Comparison of ENCODE assay signal across 8 cellular contexts in the genomic region with DNA sequence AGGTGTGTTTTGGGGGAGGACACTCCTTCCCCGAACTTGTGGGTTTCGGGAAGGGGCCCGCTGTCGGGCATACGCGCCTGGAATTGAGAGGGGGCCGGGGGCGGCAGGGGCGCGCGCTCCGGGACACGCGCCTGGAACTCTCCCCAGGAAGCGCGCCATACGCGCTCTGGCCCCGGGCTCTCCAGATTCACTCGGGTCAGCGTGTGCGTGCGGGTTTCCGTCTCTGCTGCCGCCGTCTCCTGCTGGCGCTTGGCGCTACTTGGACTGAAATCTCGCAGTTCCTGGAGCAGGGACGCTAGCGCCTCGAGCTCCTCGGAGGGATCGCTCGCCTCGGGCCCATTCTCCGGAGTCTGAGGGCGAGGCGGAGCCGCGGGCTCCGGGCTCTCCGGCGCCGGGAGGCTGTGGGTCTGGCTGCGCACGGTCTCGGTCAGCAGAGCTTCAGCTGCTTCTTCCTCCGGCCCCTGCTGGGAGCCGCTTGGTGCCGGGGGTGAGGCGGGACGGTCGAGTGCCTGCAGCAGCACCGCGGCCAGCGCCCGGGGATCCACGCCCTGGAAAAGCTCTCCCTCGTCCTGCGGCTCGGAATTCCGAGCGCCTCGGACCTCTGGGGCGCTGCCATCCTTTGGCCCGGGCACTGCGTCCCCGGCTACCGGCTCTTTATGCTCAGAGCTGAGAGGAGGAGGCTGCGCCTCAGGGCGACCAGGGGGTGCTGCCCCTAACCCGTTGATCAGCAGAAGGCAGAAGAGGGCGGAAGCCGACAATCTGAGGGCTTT. TPM values are rescaled to one million over a fixed set of nuclear protein-coding genes. Genes with fewer than 3 reads are reported as not detected.
DNase-seq lines count a peak whose midpoint lies in the region; ATAC-seq and TF ChIP-seq lines count a peak whose summit lies in the region.

No MANE protein-coding gene starts in this region.

- H3K4me3 Mint-ChIP-seq in WTC11: peak overlapping the region; percentile 81
- peak overlapping the region; percentile 65 for H3K4me3 Mint-ChIP-seq in stimulated activated memory B cell treated with anti-CD40 and anti-IgM and Interleukin-4, amounts not matched to agents 10 μg/mL and 1 μg/mL and 100 μg/mL, for 72 hours

- in situ Hi-C loops in GM23248 (cut with MboI): no loop called here

- peaks cover 68% of the 10 kb centered on the region for H3K4me1 Mint-ChIP-seq in WTC11
- peaks cover 50% of the 10 kb centered on the region for H3K4me1 Mint-ChIP-seq in stimulated activated memory B cell treated with anti-CD40 and anti-IgM and Interleukin-4, amounts not matched to agents 10 μg/mL and 1 μg/mL and 100 μg/mL, for 72 hours

- H4K20me1 ChIP-seq in GM23248 (ENCODE audit: insufficient read depth): no peaks in the 10 kb centered on the region

- CTCF ChIA-PET in WTC11 (lab: Charles Lee): interaction anchor here (0.7 to 9.0 kb wide), 10 partner anchors 8 to 119 kb away, joined by 3 to 103 read pairs (median 4); a partner anchor contains a TSS

- ATAC-seq in WTC11 (peak; percentile 1; the same call in 1 of the 2 replicates), GM21717 (IDR thresholded peaks at IDR 0.05; ENCODE audit: unreplicated experiment) (no peak)
- ATAC-seq in stimulated activated memory B cell treated with anti-CD40 and anti-IgM and Interleukin-4, amounts not matched to agents 10 μg/mL and 1 μg/mL and 100 μg/mL, for 72 hours: no peak

- H3K4me1 ChIP-seq in GM23248 (ENCODE audit: insufficient read depth): 0 out of 2 replicates have a peak, but pooled peaks cover 8% of the 10 kb centered on the region

- POLR2A ChIA-PET in WTC11 (lab: Charles Lee): interaction anchor here (0.5 to 2.4 kb wide), 3 partner anchors 10 to 51 kb away, joined by 4 to 14 read pairs (median 5); no protein-coding TSS in a partner anchor

- peak overlapping the region; percentile 49 for H3K4me2 ChIP-seq in GM23248 (ENCODE audit: unreplicated experiment)

- no peak overlapping the region for H3K27ac ChIP-seq in GM23248

- 1 to 2% methylated on average over 64 to 69 of the region's 75 CpGs for WGBS in GM23248 (ENCODE audit: low coverage in 1 of 2, low lambda C conversion rate in 2 of 2, missing lambda C conversion rate in 2 of 2), 2 experiments

- H3K9me3 Mint-ChIP-seq in WTC11: no peaks in the 10 kb centered on the region
- no peaks in the 10 kb centered on the region for H3K9me3 Mint-ChIP-seq in stimulated activated memory B cell treated with anti-CD40 and anti-IgM and Interleukin-4, amounts not matched to agents 10 μg/mL and 1 μg/mL and 100 μg/mL, for 72 hours

- peaks cover 2% of the 10 kb centered on the region; the same call in 1 of the 2 replicates for H3K36me3 Mint-ChIP-seq in WTC11
- peaks cover 30% of the 10 kb centered on the region for H3K36me3 Mint-ChIP-seq in stimulated activated memory B cell treated with anti-CD40 and anti-IgM and Interleukin-4, amounts not matched to agents 10 μg/mL and 1 μg/mL and 100 μg/mL, for 72 hours

- no peaks in the 10 kb centered on the region for H3K36me3 ChIP-seq in GM23248 (ENCODE audit: low read depth)

- H3K27me3 Mint-ChIP-seq in WTC11 (ENCODE audit: low read depth): peaks cover 57% of the 10 kb centered on the region
- peaks cover 59% of the 10 kb centered on the region for H3K27me3 Mint-ChIP-seq in stimulated activated memory B cell treated with anti-CD40 and anti-IgM and Interleukin-4, amounts not matched to agents 10 μg/mL and 1 μg/mL and 100 μg/mL, for 72 hours

- 0 out of 2 replicates have a peak, but pooled peaks cover 11% of the 10 kb centered on the region for H3K27me3 ChIP-seq in GM23248 (replicated peaks; ENCODE audit: insufficient read depth)

- H2AFZ ChIP-seq in GM23248: no peak overlapping the region

- no peaks in the 10 kb centered on the region for H3K9me2 ChIP-seq in GM23248 (ENCODE audit: insufficient read depth)

- no peak overlapping the region for H3K9ac ChIP-seq in GM23248

- H3F3A ChIP-seq in GM23248 (ENCODE audit: insufficient read depth): peaks cover 13% of the 10 kb centered on the region

- TF ChIP-seq CTCF in WTC11 (IDR thresholded peaks at IDR 0.05): no peak

- no peak overlapping the region for H3K27ac Mint-ChIP-seq in WTC11
- no peak overlapping the region for H3K27ac Mint-ChIP-seq in stimulated activated memory B cell treated with anti-CD40 and anti-IgM and Interleukin-4, amounts not matched to agents 10 μg/mL and 1 μg/mL and 100 μg/mL, for 72 hours

- peak overlapping the region; percentile 48 for H3K4me3 ChIP-seq in GM23248

- DNase-seq in A172 (ENCODE audit: low spot score): peak; percentile 62
- DNase-seq in GM23248: peak; percentile 86
- peak; percentile 79 for DNase-seq in WTC11 (ENCODE audit: low spot score)
- DNase-seq in hepatic stellate cell (ENCODE audit: low spot score): peak; percentile 71
- no peak for DNase-seq in stimulated activated naive CD4-positive, alpha-beta T cell treated with Interleukin-2 at 50 U/mL for 16 hours (lab: John Stamatoyannopoulos, UW)
- DNase-seq in KG1 (lab: John Stamatoyannopoulos, UW): no peak

- H3K79me2 ChIP-seq in GM23248 (ENCODE audit: insufficient read depth): no peaks in the 10 kb centered on the region

- no peaks in the 10 kb centered on the region for H3K9me3 ChIP-seq in GM23248 (ENCODE audit: low read depth)

TF ChIP-seq in WTC11, 78 proteins besides CTCF, POLR2A, EP300 and RAD21 (continues in another document):
- TF ChIP-seq, protein P1, sequence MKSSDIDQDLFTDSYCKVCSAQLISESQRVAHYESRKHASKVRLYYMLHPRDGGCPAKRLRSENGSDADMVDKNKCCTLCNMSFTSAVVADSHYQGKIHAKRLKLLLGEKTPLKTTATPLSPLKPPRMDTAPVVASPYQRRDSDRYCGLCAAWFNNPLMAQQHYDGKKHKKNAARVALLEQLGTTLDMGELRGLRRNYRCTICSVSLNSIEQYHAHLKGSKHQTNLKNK (CRISPR knock-in tag; IDR thresholded peaks at IDR 0.05): no peak
- TF ChIP-seq, protein P2, sequence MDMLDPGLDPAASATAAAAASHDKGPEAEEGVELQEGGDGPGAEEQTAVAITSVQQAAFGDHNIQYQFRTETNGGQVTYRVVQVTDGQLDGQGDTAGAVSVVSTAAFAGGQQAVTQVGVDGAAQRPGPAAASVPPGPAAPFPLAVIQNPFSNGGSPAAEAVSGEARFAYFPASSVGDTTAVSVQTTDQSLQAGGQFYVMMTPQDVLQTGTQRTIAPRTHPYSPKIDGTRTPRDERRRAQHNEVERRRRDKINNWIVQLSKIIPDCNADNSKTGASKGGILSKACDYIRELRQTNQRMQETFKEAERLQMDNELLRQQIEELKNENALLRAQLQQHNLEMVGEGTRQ (CRISPR knock-in tag; IDR thresholded peaks at IDR 0.05): peak; percentile 45
- TF ChIP-seq ZNF396 (CRISPR knock-in tag; IDR thresholded peaks at IDR 0.05; ENCODE audit: borderline replicate concordance) (no peak), MYBL2 (CRISPR knock-in tag; IDR thresholded peaks at IDR 0.05) (no peak), SMAD4 (CRISPR knock-in tag; IDR thresholded peaks at IDR 0.05) (0 out of 2 replicates have a peak, but pooled peaks have one; percentile 27), FOXK1 (CRISPR knock-in tag; IDR thresholded peaks at IDR 0.05) (0 out of 2 replicates have a peak, but pooled peaks have one; percentile 16)
- TF ChIP-seq, protein P3, sequence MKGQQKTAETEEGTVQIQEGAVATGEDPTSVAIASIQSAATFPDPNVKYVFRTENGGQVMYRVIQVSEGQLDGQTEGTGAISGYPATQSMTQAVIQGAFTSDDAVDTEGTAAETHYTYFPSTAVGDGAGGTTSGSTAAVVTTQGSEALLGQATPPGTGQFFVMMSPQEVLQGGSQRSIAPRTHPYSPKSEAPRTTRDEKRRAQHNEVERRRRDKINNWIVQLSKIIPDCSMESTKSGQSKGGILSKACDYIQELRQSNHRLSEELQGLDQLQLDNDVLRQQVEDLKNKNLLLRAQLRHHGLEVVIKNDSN (CRISPR knock-in tag; IDR thresholded peaks at IDR 0.05): peak; percentile 67; the same call in 1 of the 2 replicates

RNA-seq across cellular contexts. Expression of a gene that starts 1.1 kb away (rescaled TPM):
- total RNA-seq in A172 (2014; rRNA removed; shearing (Covaris generic)): 1.0 and 1.3 TPM in 2 replicates
- 0.89 TPM in 1 of 2 replicates, not detected in the other for total RNA-seq in GM23248 (2014; rRNA removed; shearing (Covaris generic))
- 0.11 TPM in 1 of 2 replicates, not detected in the other for polyA plus RNA-seq in GM23248 (2016; fragmentation: Nextera tagmentation; extraction: Ambion mirVana)
- 5.2 to 6.4 TPM (median 5.6 TPM) in 3 replicates for total RNA-seq in WTC11 (2021)

RNA-seq across cellular contexts. Expression of a gene that starts 10.0 kb away (rescaled TPM):
- 332 and 409 TPM in 2 replicates for total RNA-seq in A172 (2014; rRNA removed; shearing (Covaris generic))
- total RNA-seq in GM23248 (2014; rRNA removed; shearing (Covaris generic)): 198 and 236 TPM in 2 replicates
- 37.4 and 38.2 TPM in 2 replicates for polyA plus RNA-seq in GM23248 (2016; fragmentation: Nextera tagmentation; extraction: Ambion mirVana)
- 60.7 to 80.0 TPM (median 78.2 TPM) in 3 replicates for total RNA-seq in WTC11 (2021)

RNA-seq across cellular contexts. Expression of a gene that starts 15.8 kb away (rescaled TPM):
- total RNA-seq in A172 (2014; rRNA removed; shearing (Covaris generic)): 0.93 TPM in 1 of 2 replicates, not detected in the other
- not detected in 2 replicates for total RNA-seq in GM23248 (2014; rRNA removed; shearing (Covaris generic))
- polyA plus RNA-seq in GM23248 (2016; fragmentation: Nextera tagmentation; extraction: Ambion mirVana): not detected in 2 replicates
- total RNA-seq in WTC11 (2021): 0.32 to 0.62 TPM (median 0.39 TPM) in 3 replicates

RNA-seq across cellular contexts. Expression of a gene that starts 36.6 kb away (rescaled TPM):
- total RNA-seq in A172 (2014; rRNA removed; shearing (Covaris generic)): not detected in 2 replicates
- not detected in 2 replicates for total RNA-seq in GM23248 (2014; rRNA removed; shearing (Covaris generic))
- polyA plus RNA-seq in GM23248 (2016; fragmentation: Nextera tagmentation; extraction: Ambion mirVana): not detected in 2 replicates
- total RNA-seq in WTC11 (2021): 0.81 to 0.92 TPM (median 0.82 TPM) in 3 replicates

RNA-seq across cellular contexts. Expression of a gene that starts 37.4 kb away (rescaled TPM):
- total RNA-seq in A172 (2014; rRNA removed; shearing (Covaris generic)): 463 and 480 TPM in 2 replicates
- 1,900 and 2,000 TPM in 2 replicates for total RNA-seq in GM23248 (2014; rRNA removed; shearing (Covaris generic))
- polyA plus RNA-seq in GM23248 (2016; fragmentation: Nextera tagmentation; extraction: Ambion mirVana): 1,537 and 1,563 TPM in 2 replicates
- total RNA-seq in WTC11 (2021): 1.1 to 2.6 TPM (median 2.2 TPM) in 3 replicates

Comparison
In these comparisons a context has a peak if more than half of its experiments do, and no peak if none do; other contexts are left out.
1. DNase-seq: peak in A172 (single experiment), GM23248 (single experiment), WTC11 (single experiment) and hepatic stellate cell (single experiment); none in stimulated activated naive CD4-positive, alpha-beta T cell treated with Interleukin-2 at 50 U/mL for 16 hours (single experiment) and KG1 (single experiment).